ENCODE assay signal across 11 cellular contexts in genomic region chr10:78212134-78212785, GRCh38.
DNase-seq lines count a peak whose midpoint lies in the region; ATAC-seq, FAIRE-seq and TF ChIP-seq lines count a peak whose summit lies in the region.
"Had no signal": no experiment of that assay in that cellular context is flagged by ENCODE, and none has a peak within 500 bp of the region (broad histone marks: within the 10 kb centered on the region; RNA-seq: fewer than 3 reads in every experiment).

No MANE protein-coding gene starts in this region.

- intact Hi-C loops in pancreas (cut with DNase I): no loop called here

- H3K36me3 ChIP-seq in pancreas: no peaks in the 10 kb centered on the region
- H3K36me3 ChIP-seq: gastrocnemius medialis had no signal

- H3K4me3 Mint-ChIP-seq in activated naive CD8-positive, alpha-beta T cell treated with anti-CD3 and anti-CD28 coated beads for 36 hours: no peak overlapping the region
- H3K4me3 Mint-ChIP-seq: activated T-helper 17 cell treated with anti-CD3 and anti-CD28 coated beads, Interleukin-2, amount 50 U/mL, for 72 hours; memory B cell had no signal

- peaks cover 15% of the 10 kb centered on the region for H3K4me1 Mint-ChIP-seq in activated naive CD8-positive, alpha-beta T cell treated with anti-CD3 and anti-CD28 coated beads for 36 hours
- H3K4me1 Mint-ChIP-seq: activated T-helper 17 cell treated with anti-CD3 and anti-CD28 coated beads, Interleukin-2, amount 50 U/mL, for 72 hours had no signal

- TF ChIP-seq CTCF in epithelial cell of esophagus (IDR thresholded peaks at IDR 0.05; ENCODE audit: insufficient read depth, low read depth, low read length, missing control alignments): no peak
- no peak for TF ChIP-seq CTCF in pancreas (IDR thresholded peaks at IDR 0.05)

- WGBS in pancreas, 2 donors: 59 to 60% methylated on average over 4 to 6 of the region's 6 CpGs

- no peak for FAIRE-seq in pancreas (lab: Jason Lieb, UNC)

- no peak overlapping the region for H3K27ac Mint-ChIP-seq in activated naive CD8-positive, alpha-beta T cell treated with anti-CD3 and anti-CD28 coated beads for 36 hours
- H3K27ac Mint-ChIP-seq: activated T-helper 17 cell treated with anti-CD3 and anti-CD28 coated beads, Interleukin-2, amount 50 U/mL, for 72 hours; memory B cell had no signal

- H3K9me3 ChIP-seq in pancreas: no peaks in the 10 kb centered on the region
- H3K9me3 ChIP-seq: gastrocnemius medialis had no signal

- no peak overlapping the region for H3K4me3 ChIP-seq in epithelial cell of esophagus (ENCODE audit: low read length)
- no peak overlapping the region for H3K4me3 ChIP-seq in pancreas
- H3K4me3 ChIP-seq: gastrocnemius medialis had no signal

- no peaks in the 10 kb centered on the region for H3K4me1 ChIP-seq in pancreas

- ATAC-seq in pancreas: peak in 3 of 4 donors; percentile 11 to 34 (median 33)
- ATAC-seq: activated T-helper 17 cell treated with anti-CD3 and anti-CD28 coated beads, Interleukin-2, amount 50 U/mL, for 72 hours; gastrocnemius medialis had no signal

- H3K27me3 Mint-ChIP-seq in activated naive CD8-positive, alpha-beta T cell treated with anti-CD3 and anti-CD28 coated beads for 36 hours: peaks cover 3% of the 10 kb centered on the region

- no peaks in the 10 kb centered on the region for H3K27me3 ChIP-seq in pancreas
- H3K27me3 ChIP-seq: gastrocnemius medialis had no signal

- no peaks in the 10 kb centered on the region for H3K36me3 Mint-ChIP-seq in activated naive CD8-positive, alpha-beta T cell treated with anti-CD3 and anti-CD28 coated beads for 36 hours
- H3K36me3 Mint-ChIP-seq: memory B cell had no signal

- DNase-seq in G401 (ENCODE audit: low spot score): peak; percentile 22
- peak; percentile 21 to 79 for DNase-seq in NCI-H524 (lab: John Stamatoyannopoulos, UW)
- peak; percentile 11 for DNase-seq in epithelial cell of esophagus (ENCODE audit: low read depth)
- DNase-seq in pancreas: no peak
- DNase-seq in HK-2 (ENCODE audit: unreplicated experiment): no peak
- no peak for DNase-seq in NCI-H2107 (lab: John Stamatoyannopoulos, UW)
- DNase-seq in dermis blood vessel endothelial cell: no peak
- no peak for DNase-seq in activated naive CD8-positive, alpha-beta T cell treated with anti-CD3 and anti-CD28 coated beads for 36 hours
- DNase-seq: gastrocnemius medialis had no signal

- no peaks in the 10 kb centered on the region for H3K9me3 Mint-ChIP-seq in activated naive CD8-positive, alpha-beta T cell treated with anti-CD3 and anti-CD28 coated beads for 36 hours
- H3K9me3 Mint-ChIP-seq: activated T-helper 17 cell treated with anti-CD3 and anti-CD28 coated beads, Interleukin-2, amount 50 U/mL, for 72 hours; memory B cell had no signal

- in situ Hi-C loops in G401 (cut with HindIII; ENCODE audit: low sequenced_read_pairs): no loop called here

- H3K27ac ChIP-seq in pancreas: no peak overlapping the region
- H3K27ac ChIP-seq: gastrocnemius medialis had no signal

Comparison
In these comparisons a context has a peak if more than half of its experiments do, and no peak if none do; other contexts are left out.
1. DNase-seq: peak in G401 (single experiment), NCI-H524 (2 of 2) and epithelial cell of esophagus (single experiment); none in pancreas (0 of 6), HK-2 (single experiment), NCI-H2107 (single experiment), dermis blood vessel endothelial cell (single experiment) and activated naive CD8-positive, alpha-beta T cell treated with anti-CD3 and anti-CD28 coated beads for 36 hours (single experiment).